In genomic region chr2:225895126-225895525, GRCh38 we compare ENCODE assay signal across 19 cellular contexts.
DNase-seq lines count a peak whose midpoint lies in the region; ATAC-seq and TF ChIP-seq lines count a peak whose summit lies in the region.
"Had no signal": no experiment of that assay in that cellular context is flagged by ENCODE, and none has a peak within 500 bp of the region (broad histone marks: within the 10 kb centered on the region; RNA-seq: fewer than 3 reads in every experiment).

No MANE protein-coding gene starts in this region.

- no peak overlapping the region for H3K4me3 ChIP-seq in fibroblast of lung (replicated peaks in 1 of 4; ENCODE audit: control extremely low read depth in 1 of 4, insufficient read depth in 1 of 4, low read depth in 3 of 4, low read length in 4 of 4)
- no peak overlapping the region for H3K4me3 ChIP-seq in osteoblast (ENCODE audit: insufficient read depth, low read length)
- H3K4me3 ChIP-seq: K562 had no signal

- H2AFZ ChIP-seq in fibroblast of lung (ENCODE audit: low read length), result no peak overlapping the region
- no peak overlapping the region for H2AFZ ChIP-seq in osteoblast (ENCODE audit: low read length)
- H2AFZ ChIP-seq: parathyroid adenoma had no signal

- ATAC-seq in SK-N-SH treated with all-trans-retinoic acid at 6 μM for 48 hours, result peak; percentile 76
- ATAC-seq: K562 had no signal

- H3K27me3 ChIP-seq in fibroblast of lung (ENCODE audit: control insufficient read depth, insufficient read depth, low read length) (no peaks in the 10 kb centered on the region), osteoblast (ENCODE audit: insufficient read depth, low read length) (no peaks in the 10 kb centered on the region)

- H4K20me1 ChIP-seq in fibroblast of lung (ENCODE audit: control insufficient read depth, extremely low read depth, insufficient read depth, low read length) (no peaks in the 10 kb centered on the region), osteoblast (ENCODE audit: insufficient read depth, low read length) (no peaks in the 10 kb centered on the region)

- DNase-seq in GM04503 (ENCODE audit: low read depth) (peak; percentile 9), fibroblast of lung (ENCODE audit: low read depth in 2 of 2) (peak; percentile 36 to 46), osteoblast (ENCODE audit: insufficient read length, low spot score, missing footprints) (no peak), foreskin melanocyte (no peak), NCI-H2081 treated with DMSO at 0.1 percent for 48 hours (lab: John Stamatoyannopoulos, UW) (no peak), AML-193 (lab: John Stamatoyannopoulos, UW) (no peak), SW480 (ENCODE audit: low spot score) (no peak)
- DNase-seq: activated CD4-positive, alpha-beta T cell treated with anti-CD3 and anti-CD28 coated beads for 1 hour; activated effector memory CD4-positive, alpha-beta T cell treated with anti-CD3 and anti-CD28 coated beads, Interleukin-2, amount 50 U/mL, for 16 hours; head of caudate nucleus; NCI-H2029; NCI-H446 treated with DMSO at 0.1 percent for 48 hours; small intestine; stimulated activated CD4-positive, alpha-beta T cell treated with anti-CD3 and anti-CD28 coated beads, Interleukin-4, amount 100 ng/mL, for 24 hours; T1000 had no signal

- TF ChIP-seq CTCF in fibroblast of lung (conservative IDR thresholded peaks at IDR 0.05 in 1 of 2, IDR thresholded peaks at IDR 0.05 in 1 of 2; ENCODE audit: low read depth in 1 of 2, low read length in 2 of 2) (no peak), osteoblast (IDR thresholded peaks at IDR 0.05; ENCODE audit: extremely low read depth, low read depth, low read length) (no peak)

- H3K27ac ChIP-seq in fibroblast of lung (ENCODE audit: insufficient read depth, low read length) (no peak overlapping the region), osteoblast (ENCODE audit: low read depth, low read length) (peak overlapping the region; percentile 66)
- H3K27ac ChIP-seq: HL-60, parathyroid adenoma had no signal

- no peak overlapping the region for H3K9ac ChIP-seq in fibroblast of lung (ENCODE audit: insufficient read depth, low read length)
- H3K9ac ChIP-seq: parathyroid adenoma had no signal

- no peak overlapping the region for H3K4me2 ChIP-seq in fibroblast of lung (ENCODE audit: extremely low read depth, insufficient read depth, low read length)
- no peak overlapping the region for H3K4me2 ChIP-seq in osteoblast (ENCODE audit: insufficient read depth, low read length)

- H3K79me2 ChIP-seq in fibroblast of lung (ENCODE audit: control insufficient read depth, insufficient read depth, low read length) (no peaks in the 10 kb centered on the region), osteoblast (ENCODE audit: insufficient read depth, low read length) (no peaks in the 10 kb centered on the region)
- H3K79me2 ChIP-seq: parathyroid adenoma had no signal

- H3K4me1 ChIP-seq in fibroblast of lung (ENCODE audit: control insufficient read depth, extremely low read depth, insufficient read depth, low read length), result peaks cover 6% of the 10 kb centered on the region
- H3K4me1 ChIP-seq in osteoblast (ENCODE audit: insufficient read depth, low read length), result peaks cover 7% of the 10 kb centered on the region
- H3K4me1 ChIP-seq: parathyroid adenoma had no signal

- H3K36me3 ChIP-seq in fibroblast of lung (ENCODE audit: control insufficient read depth, insufficient read depth, low read length) (no peaks in the 10 kb centered on the region), osteoblast (ENCODE audit: insufficient read depth, low read length) (no peaks in the 10 kb centered on the region)

- no peaks in the 10 kb centered on the region for H3K9me3 ChIP-seq in fibroblast of lung (ENCODE audit: control insufficient read depth, insufficient read depth, low read depth, low read length)
- H3K9me3 ChIP-seq in osteoblast (ENCODE audit: low read depth, low read length), result no peaks in the 10 kb centered on the region

TF ChIP-seq in SK-N-SH treated with all-trans-retinoic acid at 6 μM for 48 hours, 23 proteins besides CTCF, POLR2A, EP300 and RAD21:
- TF ChIP-seq BACH2 (CRISPR knock-in tag; IDR thresholded peaks at IDR 0.05; ENCODE audit: borderline replicate concordance) (no peak), RARB (CRISPR knock-in tag; IDR thresholded peaks at IDR 0.05) (no peak)

Comparison
In these comparisons a context has a peak if more than half of its experiments do, and no peak if none do; other contexts are left out.
1. DNase-seq: peak in GM04503 (single experiment) and fibroblast of lung (2 of 2); none in osteoblast (single experiment), foreskin melanocyte (single experiment), NCI-H2081 treated with DMSO at 0.1 percent for 48 hours (single experiment), AML-193 (0 of 2) and SW480 (single experiment).